In the genomic region with DNA sequence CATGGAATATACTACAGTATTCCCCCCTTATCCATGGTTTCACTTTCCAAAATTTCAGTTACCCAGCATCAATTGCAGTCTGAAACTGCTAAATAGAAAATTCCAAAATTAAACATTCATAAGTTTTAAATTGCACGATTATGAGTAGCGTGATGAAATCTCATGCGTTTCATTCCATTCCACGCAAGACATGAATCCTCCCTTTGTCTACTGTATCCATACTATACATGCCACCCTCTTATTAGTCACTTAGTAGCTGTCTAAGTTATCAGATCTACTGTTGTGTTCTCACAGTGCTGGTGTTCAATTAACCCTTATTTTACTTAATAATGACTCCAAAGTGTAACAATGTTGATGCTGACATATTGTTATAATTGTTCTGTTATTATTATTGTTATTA, we compare ENCODE assay signal across 16 cellular contexts.
A peak's percentile ranks its signal among the peaks of the same experiment; 100 is the strongest.
DNase-seq lines count a peak whose midpoint lies in the region; TF ChIP-seq lines count a peak whose summit lies in the region.
"Had no signal": no experiment of that assay in that cellular context is flagged by ENCODE, and none has a peak within 500 bp of the region (broad histone marks: within the 10 kb centered on the region; RNA-seq: fewer than 3 reads in every experiment).

No MANE protein-coding gene starts in this region.

- H3K4me3 ChIP-seq in mammary epithelial cell (replicated peaks in 1 of 3; ENCODE audit: insufficient read depth in 1 of 3, low read depth in 2 of 3, low read length in 3 of 3) (no peak overlapping the region), breast epithelium (no peak overlapping the region)
- H3K4me3 ChIP-seq: A549; BLaER1 treated with 17β-estradiol and CSF1 and Interleukin-3, amounts not matched to agents 10 nM and 100 nM had no signal

- H3K9me3 Mint-ChIP-seq in activated T-cell treated with anti-CD3 and anti-CD28 coated beads, Interleukin-2, amount 50 U/mL, for 24 hours: no peaks in the 10 kb centered on the region
- H3K9me3 Mint-ChIP-seq: CD8-positive, alpha-beta T cell had no signal

- H3K4me1 Mint-ChIP-seq in activated T-cell treated with anti-CD3 and anti-CD28 coated beads, Interleukin-2, amount 50 U/mL, for 24 hours (ENCODE audit: low read depth): no peaks in the 10 kb centered on the region
- H3K4me1 Mint-ChIP-seq: B cell had no signal

- H2AFZ ChIP-seq in mammary epithelial cell (ENCODE audit: low read depth, low read length): no peak overlapping the region

- TF ChIP-seq POLR2A in breast epithelium (IDR thresholded peaks at IDR 0.05): no peak

- H3K4me2 ChIP-seq in mammary epithelial cell (ENCODE audit: insufficient read depth, low read depth, low read length): no peak overlapping the region
- H3K4me2 ChIP-seq: A549; BLaER1 treated with 17β-estradiol and CSF1 and Interleukin-3, amounts not matched to agents 10 nM and 100 nM had no signal

- peak; percentile 5 for DNase-seq in mammary epithelial cell
- DNase-seq in breast epithelium (ENCODE audit: low spot score in 2 of 2): no peak
- peak; percentile 85 for DNase-seq in foreskin melanocyte
- DNase-seq in DMS 273 treated with DMSO at 0.1 percent for 48 hours (lab: John Stamatoyannopoulos, UW): no peak
- no peak for DNase-seq in activated T-cell treated with anti-CD3 and anti-CD28 coated beads, Interleukin-2, amount 50 U/mL, for 24 hours
- DNase-seq: AML-193; CD4-positive, alpha-beta T cell; CD8-positive, alpha-beta T cell; COR-L47; DMS79 treated with DMSO at 0.1 percent for 48 hours; GF-D8 had no signal

- no peak overlapping the region for H3K4me3 Mint-ChIP-seq in activated T-cell treated with anti-CD3 and anti-CD28 coated beads, Interleukin-2, amount 50 U/mL, for 24 hours
- H3K4me3 Mint-ChIP-seq: B cell; CD4-positive, alpha-beta T cell; CD8-positive, alpha-beta T cell had no signal

- H3K9me3 ChIP-seq in mammary epithelial cell (replicated peaks; ENCODE audit: insufficient read depth, low read length) (no peaks in the 10 kb centered on the region), breast epithelium (no peaks in the 10 kb centered on the region)
- H3K9me3 ChIP-seq: A549; BLaER1 treated with 17β-estradiol and CSF1 and Interleukin-3, amounts not matched to agents 10 nM and 100 nM had no signal

- no peaks in the 10 kb centered on the region for H3K79me2 ChIP-seq in mammary epithelial cell (ENCODE audit: insufficient read depth, low read length)

- no peaks in the 10 kb centered on the region for H4K20me1 ChIP-seq in mammary epithelial cell (ENCODE audit: insufficient read depth, low read length)
- H4K20me1 ChIP-seq: BLaER1 treated with 17β-estradiol and CSF1 and Interleukin-3, amounts not matched to agents 10 nM and 100 nM had no signal

- dilution Hi-C loops in mammary epithelial cell (cut with HindIII; ENCODE audit: low sequenced_read_pairs): no loop called here

- in situ Hi-C loops in mammary epithelial cell (cut with MboI; ENCODE audit: low sequenced_read_pairs in 2 of 2): no loop called here

- TF ChIP-seq CTCF in mammary epithelial cell (conservative IDR thresholded peaks at IDR 0.05 in 1 of 2, IDR thresholded peaks at IDR 0.05 in 1 of 2; ENCODE audit: extremely low read depth in 1 of 2, insufficient read depth in 1 of 2, low read depth in 1 of 2, low read length in 2 of 2) (no peak), breast epithelium (IDR thresholded peaks at IDR 0.05) (no peak)

- no peaks in the 10 kb centered on the region for H3K36me3 Mint-ChIP-seq in activated T-cell treated with anti-CD3 and anti-CD28 coated beads, Interleukin-2, amount 50 U/mL, for 24 hours (ENCODE audit: low read depth)
- H3K36me3 Mint-ChIP-seq: CD8-positive, alpha-beta T cell had no signal

- H3K27ac ChIP-seq in mammary epithelial cell (ENCODE audit: insufficient read depth, low read depth, low read length): no peak overlapping the region
- H3K27ac ChIP-seq in breast epithelium: no peak overlapping the region
- H3K27ac ChIP-seq: 22Rv1; A549; BLaER1 treated with 17β-estradiol and CSF1 and Interleukin-3, amounts not matched to agents 10 nM and 100 nM; C4-2B had no signal

- WGBS in mammary epithelial cell (ENCODE audit: low coverage, missing lambda C conversion rate): 26% methylated on average over 4 of the region's 4 CpGs

- CTCF ChIA-PET in mammary epithelial cell (lab: Charles Lee; ENCODE audit: low non-redundant PET): no interaction called here

- H3K27me3 Mint-ChIP-seq in activated T-cell treated with anti-CD3 and anti-CD28 coated beads, Interleukin-2, amount 50 U/mL, for 24 hours: no peaks in the 10 kb centered on the region
- H3K27me3 Mint-ChIP-seq: B cell; CD4-positive, alpha-beta T cell had no signal

- H3K4me1 ChIP-seq in mammary epithelial cell (ENCODE audit: insufficient read depth, low read length) (no peaks in the 10 kb centered on the region), breast epithelium (no peaks in the 10 kb centered on the region)
- H3K4me1 ChIP-seq: A549; BLaER1 treated with 17β-estradiol and CSF1 and Interleukin-3, amounts not matched to agents 10 nM and 100 nM had no signal

- H3K27ac Mint-ChIP-seq in activated T-cell treated with anti-CD3 and anti-CD28 coated beads, Interleukin-2, amount 50 U/mL, for 24 hours: no peak overlapping the region
- H3K27ac Mint-ChIP-seq: B cell; CD4-positive, alpha-beta T cell; CD8-positive, alpha-beta T cell had no signal

- H3K27me3 ChIP-seq in mammary epithelial cell (ENCODE audit: insufficient read depth, low read length) (no peaks in the 10 kb centered on the region), breast epithelium (no peaks in the 10 kb centered on the region)
- H3K27me3 ChIP-seq: BLaER1 treated with 17β-estradiol and CSF1 and Interleukin-3, amounts not matched to agents 10 nM and 100 nM had no signal

- intact Hi-C loops in mammary epithelial cell (cut with micrococcal nuclease) (no loop called here), breast epithelium (cut with DNase I; ENCODE audit: low total_unique reads) (no loop called here)

- H3K36me3 ChIP-seq in mammary epithelial cell (ENCODE audit: insufficient read depth, low read length): no peaks in the 10 kb centered on the region
- no peaks in the 10 kb centered on the region for H3K36me3 ChIP-seq in breast epithelium
- H3K36me3 ChIP-seq: BLaER1 treated with 17β-estradiol and CSF1 and Interleukin-3, amounts not matched to agents 10 nM and 100 nM had no signal

- no TSS peak for BruUV-seq in mammary epithelial cell (replicated peaks; lab: Mats Ljungman, UMichigan)

- H3K9ac ChIP-seq in mammary epithelial cell (ENCODE audit: insufficient read depth, low read length): no peak overlapping the region
- H3K9ac ChIP-seq: BLaER1 treated with 17β-estradiol and CSF1 and Interleukin-3, amounts not matched to agents 10 nM and 100 nM had no signal

Comparison
In these comparisons a context has a peak if more than half of its experiments do, and no peak if none do; other contexts are left out.
1. DNase-seq: peak in mammary epithelial cell (single experiment) and foreskin melanocyte (single experiment); none in breast epithelium (0 of 2), DMS 273 treated with DMSO at 0.1 percent for 48 hours (single experiment) and activated T-cell treated with anti-CD3 and anti-CD28 coated beads, Interleukin-2, amount 50 U/mL, for 24 hours (single experiment).